In genomic region chr5:81848368-81848767, GRCh38 we compare ENCODE assay signal across 14 cellular contexts.
DNase-seq lines count a peak whose midpoint lies in the region; ATAC-seq and TF ChIP-seq lines count a peak whose summit lies in the region.
"Had no signal": no experiment of that assay in that cellular context is flagged by ENCODE, and none has a peak within 500 bp of the region (broad histone marks: within the 10 kb centered on the region; RNA-seq: fewer than 3 reads in every experiment).

No MANE protein-coding gene starts in this region.

- no peak overlapping the region for H3K4ac ChIP-seq in mesendoderm (ENCODE audit: low read depth, low read length)

- H3K9ac ChIP-seq in duodenal mucosa (ENCODE audit: low read depth in 1 of 2, low read length in 2 of 2) = no peak overlapping the region
- H3K9ac ChIP-seq in mesendoderm (ENCODE audit: low read length) = no peak overlapping the region

- peaks cover 52% of the 10 kb centered on the region for H3K4me1 ChIP-seq in left ventricle myocardium inferior
- peaks cover 23 to 25% of the 10 kb centered on the region in 2 donors for H3K4me1 ChIP-seq in duodenal mucosa (ENCODE audit: control insufficient read depth in 1 of 2, insufficient read depth in 2 of 2, low read length in 2 of 2)
- H3K4me1 ChIP-seq in mesendoderm (ENCODE audit: control insufficient read depth, low read depth, low read length) = peaks cover 15% of the 10 kb centered on the region
- peaks cover 3 to 6% of the 10 kb centered on the region in 2 donors for H3K4me1 ChIP-seq in uterus

- H3K79me1 ChIP-seq in mesendoderm (ENCODE audit: low read length) = no peaks in the 10 kb centered on the region

- H3K27me3 ChIP-seq in left ventricle myocardium inferior (ENCODE audit: low read depth) (no peaks in the 10 kb centered on the region), duodenal mucosa (ENCODE audit: control insufficient read depth in 1 of 2, insufficient read depth in 2 of 2, low read length in 2 of 2) (no peaks in the 10 kb centered on the region), mesendoderm (ENCODE audit: insufficient read depth, low read length, poor library complexity) (no peaks in the 10 kb centered on the region), uterus (no peaks in the 10 kb centered on the region)
- H3K27me3 ChIP-seq: brain microvascular endothelial cell, esophagus muscularis mucosa had no signal

- no peak overlapping the region for H3K56ac ChIP-seq in mesendoderm (ENCODE audit: low read length)

- no CpG with 5 or more reads among the region's 1 CpG for WGBS in mesendoderm (ENCODE audit: extremely low coverage, insufficient coverage, low lambda C conversion rate)

- DNase-seq in left ventricle myocardium inferior = no peak
- no peak for DNase-seq in Right ventricle myocardium inferior (ENCODE audit: missing footprints)
- peak; percentile 39 for DNase-seq in mesendoderm
- peak in 1 of 2 donors; percentile 50 for DNase-seq in uterus
- no peak for DNase-seq in NCI-H510A treated with DMSO at 0.1 percent for 48 hours (lab: John Stamatoyannopoulos, UW)
- DNase-seq in CD14-positive monocyte (ENCODE audit: low spot score) = no peak
- DNase-seq: activated CD4-positive, alpha-beta T cell treated with anti-CD3 and anti-CD28 coated beads for 48 hours; activated T-cell treated with anti-CD3 and anti-CD28 coated beads, Interleukin-2, amount 50 U/mL, for 72 hours; brain microvascular endothelial cell; immature natural killer cell; NCI-H1436 treated with DMSO at 0.1 percent for 48 hours had no signal

- TF ChIP-seq POLR2A in uterus (IDR thresholded peaks at IDR 0.05) = no peak

- no peak overlapping the region for H4K5ac ChIP-seq in mesendoderm (ENCODE audit: low read length)

- peaks cover 0 to 2% of the 10 kb centered on the region in 2 donors for H3K36me3 Mint-ChIP-seq in CD14-positive monocyte

- H4K8ac ChIP-seq in mesendoderm (ENCODE audit: low read depth, low read length) = no peak overlapping the region

- no peaks in the 10 kb centered on the region for H3K9me3 ChIP-seq in left ventricle myocardium inferior (replicated peaks)
- no peaks in the 10 kb centered on the region for H3K9me3 ChIP-seq in duodenal mucosa (ENCODE audit: control insufficient read depth in 1 of 2, low read length in 2 of 2)
- H3K9me3 ChIP-seq in uterus = no peaks in the 10 kb centered on the region
- H3K9me3 ChIP-seq: esophagus muscularis mucosa had no signal

- H2AK5ac ChIP-seq in mesendoderm (ENCODE audit: low read length) = no peak overlapping the region

- no peak overlapping the region for H2BK120ac ChIP-seq in mesendoderm (ENCODE audit: low read depth, low read length)

- H3K27me3 Mint-ChIP-seq in CD14-positive monocyte (ENCODE audit: low read depth in 3 of 3) = peaks cover 0 to 2% (median 0%) of the 10 kb centered on the region in 3 donors

- no peak overlapping the region for H3K4me2 ChIP-seq in mesendoderm (ENCODE audit: low read length)

- H3K79me2 ChIP-seq in mesendoderm (ENCODE audit: control insufficient read depth, insufficient read depth, low read length) = no peaks in the 10 kb centered on the region

- H3K27ac Mint-ChIP-seq in CD14-positive monocyte = peak overlapping the region in 1 of 7 donors; percentile 1
- H3K27ac Mint-ChIP-seq: activated T-cell treated with anti-CD3 and anti-CD28 coated beads, Interleukin-2, amount 50 U/mL, for 72 hours; immature natural killer cell had no signal

- no peaks in the 10 kb centered on the region for H3K36me3 ChIP-seq in left ventricle myocardium inferior
- no peaks in the 10 kb centered on the region for H3K36me3 ChIP-seq in duodenal mucosa (ENCODE audit: control insufficient read depth in 1 of 2, insufficient read depth in 2 of 2, low read length in 2 of 2)
- H3K36me3 ChIP-seq in mesendoderm (ENCODE audit: control insufficient read depth, insufficient read depth, low read length) = no peaks in the 10 kb centered on the region
- no peaks in the 10 kb centered on the region for H3K36me3 ChIP-seq in uterus
- H3K36me3 ChIP-seq: brain microvascular endothelial cell, esophagus muscularis mucosa had no signal

- intact Hi-C loops in left ventricle myocardium inferior (cut with micrococcal nuclease) (loop anchor here (5.0 kb wide), 1 partner anchor 61 kb away; no protein-coding TSS in a partner anchor), Right ventricle myocardium inferior (cut with DNase I) (no loop called here), uterus (cut with DNase I; ENCODE audit: low total_unique reads) (loop anchor here (5.0 kb wide), 1 partner anchor 61 kb away; no protein-coding TSS in a partner anchor), CD14-positive monocyte (cut with micrococcal nuclease) (loop anchor here in 1 of 2 donors (10.0 kb wide), 1 partner anchor 344 kb away; no protein-coding TSS in a partner anchor)

- peak overlapping the region in 1 of 2 donors; percentile 46 for H3K4me3 Mint-ChIP-seq in CD14-positive monocyte
- H3K4me3 Mint-ChIP-seq: activated T-cell treated with anti-CD3 and anti-CD28 coated beads, Interleukin-2, amount 50 U/mL, for 72 hours; immature natural killer cell had no signal

- H2BK15ac ChIP-seq in mesendoderm (replicated peaks; ENCODE audit: low read depth) = no peak overlapping the region

- H3K4me1 Mint-ChIP-seq in CD14-positive monocyte = peaks cover 46% of the 10 kb centered on the region

- peak overlapping the region; percentile 29 for H3K27ac ChIP-seq in left ventricle myocardium inferior (replicated peaks)
- H3K27ac ChIP-seq in duodenal mucosa (ENCODE audit: low read depth, low read length) = no peak overlapping the region
- no peak overlapping the region for H3K27ac ChIP-seq in mesendoderm (ENCODE audit: low read depth, low read length)
- peak overlapping the region; percentile 1 to 86 for H3K27ac ChIP-seq in uterus
- H3K27ac ChIP-seq: brain microvascular endothelial cell had no signal

- H2BK5ac ChIP-seq in mesendoderm (ENCODE audit: low read length) = no peak overlapping the region

- no peak overlapping the region for H3K23ac ChIP-seq in mesendoderm (ENCODE audit: low read length)

- no peak overlapping the region for H3K18ac ChIP-seq in mesendoderm (ENCODE audit: low read length)

- H3K4me3 ChIP-seq in left ventricle myocardium inferior = peak overlapping the region; percentile 13
- H3K4me3 ChIP-seq in duodenal mucosa (ENCODE audit: low read depth in 1 of 2, low read length in 2 of 2) = peak overlapping the region; percentile 3 to 30
- no peak overlapping the region for H3K4me3 ChIP-seq in mesendoderm (ENCODE audit: low read length)
- no peak overlapping the region for H3K4me3 ChIP-seq in uterus
- H3K4me3 ChIP-seq: esophagus muscularis mucosa had no signal

- ATAC-seq in Right ventricle myocardium inferior (no peak), GM18858 (IDR thresholded peaks at IDR 0.05; ENCODE audit: unreplicated experiment) (no peak)
- ATAC-seq: activated T-cell treated with anti-CD3 and anti-CD28 coated beads, Interleukin-2, amount 50 U/mL, for 72 hours had no signal

- H3K9me3 Mint-ChIP-seq in CD14-positive monocyte = no peaks in the 10 kb centered on the region
- H3K9me3 Mint-ChIP-seq: activated T-cell treated with anti-CD3 and anti-CD28 coated beads, Interleukin-2, amount 50 U/mL, for 72 hours; immature natural killer cell had no signal

- no peak for TF ChIP-seq CTCF in left ventricle myocardium inferior (IDR thresholded peaks at IDR 0.05; ENCODE audit: borderline replicate concordance)
- TF ChIP-seq CTCF in uterus (IDR thresholded peaks at IDR 0.05) = no peak
- TF ChIP-seq CTCF in CD14-positive monocyte (IDR thresholded peaks at IDR 0.05) = no peak

Comparison
In these comparisons a context has a peak if more than half of its experiments do, and no peak if none do; other contexts are left out.
1. H3K27ac ChIP-seq: peak in left ventricle myocardium inferior (single experiment) and uterus (2 of 2); none in duodenal mucosa (single experiment) and mesendoderm (single experiment).
2. H3K4me3 ChIP-seq: peak in left ventricle myocardium inferior (single experiment) and duodenal mucosa (2 of 2); none in mesendoderm (single experiment) and uterus (0 of 2).